In genomic region chr1:73930293-73930692, GRCh38 we compare ENCODE assay signal across 23 cellular contexts.
"Had no signal": no experiment of that assay in that cellular context is flagged by ENCODE, and none has a peak within 500 bp of the region (broad histone marks: within the 10 kb centered on the region; RNA-seq: fewer than 3 reads in every experiment).

No MANE protein-coding gene starts in this region.

- H3K4me3 Mint-ChIP-seq: IgD-negative memory B cell had no signal

- DNase-seq: Kasumi-1, MM.1S, NCI-H1048, NCI-H1105, NCI-H1417, NCI-H1436 treated with DMSO at 0.1 percent for 48 hours, NCI-H1694, NCI-H187 treated with DMSO at 0.1 percent for 48 hours, NCI-H2029 treated with DMSO at 0.1 percent for 48 hours, NCI-H2171 treated with DMSO at 0.1 percent for 48 hours, NCI-H345, NCI-H446 treated with DMSO at 0.1 percent for 48 hours, NCI-H510A treated with DMSO at 0.1 percent for 48 hours, NCI-H526, PC-3, SHP77 treated with DMSO at 0.1 percent for 48 hours, SJCRH30 had no signal

- H3K4me1 ChIP-seq: SJCRH30 had no signal

- H3K9ac ChIP-seq: KMS-11 had no signal

- H3K4me2 ChIP-seq: KMS-11 had no signal

- H3K27ac Mint-ChIP-seq: IgD-negative memory B cell had no signal

- H3K9me3 ChIP-seq: SJCRH30 had no signal

- ATAC-seq: K562, Panc1, PC-3, SK-N-SH treated with all-trans-retinoic acid at 6 μM for 48 hours had no signal

- H3K36me3 ChIP-seq: SJCRH30 had no signal

- H3K36me3 Mint-ChIP-seq: IgD-negative memory B cell had no signal

- H3K27ac ChIP-seq: KMS-11, RWPE1, SJCRH30 had no signal

- H3K27me3 Mint-ChIP-seq: IgD-negative memory B cell had no signal

- H3K27me3 ChIP-seq: SJCRH30 had no signal

- H3K4me3 ChIP-seq: K562, SJCRH30 had no signal
